ENCODE assay signal across 16 cellular contexts in genomic region chr14:73776194-73776537, GRCh38.
A peak's percentile ranks its signal among the peaks of the same experiment; 100 is the strongest.
DNase-seq lines count a peak whose midpoint lies in the region; ATAC-seq and TF ChIP-seq lines count a peak whose summit lies in the region.
"Had no signal": no experiment of that assay in that cellular context is flagged by ENCODE, and none has a peak within 500 bp of the region (broad histone marks: within the 10 kb centered on the region; RNA-seq: fewer than 3 reads in every experiment).

No MANE protein-coding gene starts in this region.

- no peak for ATAC-seq in GM19351 (IDR thresholded peaks at IDR 0.05; ENCODE audit: unreplicated experiment)
- no peak for ATAC-seq in HG03196 (IDR thresholded peaks at IDR 0.05; ENCODE audit: unreplicated experiment)
- ATAC-seq in GM21529 (IDR thresholded peaks at IDR 0.05; ENCODE audit: unreplicated experiment) = no peak
- ATAC-seq: K562 had no signal

- H3K4me2 ChIP-seq in BLaER1 (peak overlapping the region; percentile 25; the same call in 1 of the 2 replicates), Karpas-422 (ENCODE audit: low read depth, low read length, poor library complexity, severe bottlenecking) (no peak overlapping the region)

- H3K9me3 ChIP-seq in BLaER1 (no peaks in the 10 kb centered on the region), Karpas-422 (ENCODE audit: low read length) (no peaks in the 10 kb centered on the region), skeletal muscle tissue (ENCODE audit: control insufficient read depth in 3 of 3, low read length in 3 of 3) (no peaks in the 10 kb centered on the region)
- no peaks in the 10 kb centered on the region for H3K9me3 ChIP-seq in effector memory CD4-positive, alpha-beta T cell (ENCODE audit: control insufficient read depth, low read length)
- H3K9me3 ChIP-seq: BE2C, upper lobe of left lung had no signal

- peaks cover 89% of the 10 kb centered on the region for H3K79me2 ChIP-seq in Karpas-422 (ENCODE audit: low read length)

- H3K4me3 Mint-ChIP-seq in glutamatergic neuron (ENCODE audit: unreplicated experiment) = no peak overlapping the region
- H3K4me3 Mint-ChIP-seq: activated naive CD4-positive, alpha-beta T cell treated with anti-CD3 and anti-CD28 coated beads, Interleukin-2, amount 10 ng/mL, durations not matched to agents 7 days and 5 days had no signal

- peaks cover 4% of the 10 kb centered on the region for H3K9me3 Mint-ChIP-seq in glutamatergic neuron (ENCODE audit: unreplicated experiment)
- H3K9me3 Mint-ChIP-seq: activated naive CD4-positive, alpha-beta T cell treated with anti-CD3 and anti-CD28 coated beads, Interleukin-2, amount 10 ng/mL, durations not matched to agents 7 days and 5 days had no signal

- no peaks in the 10 kb centered on the region for H3K27me3 ChIP-seq in BLaER1
- H3K27me3 ChIP-seq in Karpas-422 (ENCODE audit: low read length) = no peaks in the 10 kb centered on the region
- H3K27me3 ChIP-seq in effector memory CD4-positive, alpha-beta T cell (replicated peaks; ENCODE audit: control insufficient read depth, insufficient read depth, low read length, poor library complexity, severe bottlenecking) = no peaks in the 10 kb centered on the region
- H3K27me3 ChIP-seq in skeletal muscle tissue (ENCODE audit: control insufficient read depth in 3 of 3, insufficient read depth in 3 of 3, low read length in 3 of 3) = no peaks in the 10 kb centered on the region
- H3K27me3 ChIP-seq: BE2C, upper lobe of left lung had no signal

- peaks cover 96% of the 10 kb centered on the region for H3K4me1 ChIP-seq in BLaER1
- H3K4me1 ChIP-seq in Karpas-422 (ENCODE audit: low read length) = peaks cover 78% of the 10 kb centered on the region
- peaks cover 27% of the 10 kb centered on the region for H3K4me1 ChIP-seq in effector memory CD4-positive, alpha-beta T cell (ENCODE audit: control insufficient read depth, insufficient read depth, low read length, poor library complexity, severe bottlenecking)
- peaks cover 57 to 71% (median 62%) of the 10 kb centered on the region in 3 donors for H3K4me1 ChIP-seq in skeletal muscle tissue (ENCODE audit: control insufficient read depth in 3 of 3, insufficient read depth in 3 of 3, low read length in 3 of 3)

- H3K36me3 ChIP-seq in BLaER1 (peaks cover 22% of the 10 kb centered on the region), Karpas-422 (ENCODE audit: insufficient read depth, low read length) (no peaks in the 10 kb centered on the region), skeletal muscle tissue (ENCODE audit: control insufficient read depth in 3 of 3, insufficient read depth in 3 of 3, low read length in 3 of 3) (peaks cover 0 to 2% (median 0%) of the 10 kb centered on the region in 3 donors)
- H3K36me3 ChIP-seq in effector memory CD4-positive, alpha-beta T cell (ENCODE audit: control insufficient read depth, insufficient read depth, low read length) = no peaks in the 10 kb centered on the region
- H3K36me3 ChIP-seq: BE2C had no signal

- no peak overlapping the region for H3K4me3 ChIP-seq in BLaER1
- H3K4me3 ChIP-seq in Karpas-422 (ENCODE audit: low read length) = no peak overlapping the region
- H3K4me3 ChIP-seq in effector memory CD4-positive, alpha-beta T cell (ENCODE audit: insufficient read depth, low read depth, low read length, poor library complexity, severe bottlenecking) = no peak overlapping the region
- no peak overlapping the region for H3K4me3 ChIP-seq in skeletal muscle tissue (ENCODE audit: low read length in 3 of 3)
- H3K4me3 ChIP-seq: K562, upper lobe of left lung had no signal

- peaks cover 91% of the 10 kb centered on the region for H4K20me1 ChIP-seq in BLaER1
- H4K20me1 ChIP-seq in Karpas-422 (ENCODE audit: insufficient read depth, low read depth, low read length) = no peaks in the 10 kb centered on the region

- H3K9me2 ChIP-seq in Karpas-422 (replicated peaks; ENCODE audit: insufficient read depth, low read length) = no peaks in the 10 kb centered on the region

- H3K9ac ChIP-seq in BLaER1 (no peak overlapping the region), Karpas-422 (ENCODE audit: low read length) (no peak overlapping the region), skeletal muscle tissue (ENCODE audit: low read depth in 1 of 3, low read length in 3 of 3) (no peak overlapping the region)

- H3K4me1 Mint-ChIP-seq in glutamatergic neuron (ENCODE audit: low read depth, unreplicated experiment) = peaks cover 13% of the 10 kb centered on the region

- no peak overlapping the region for H2AFZ ChIP-seq in Karpas-422 (ENCODE audit: low read length)

- no peaks in the 10 kb centered on the region for H3K27me3 Mint-ChIP-seq in glutamatergic neuron (ENCODE audit: unreplicated experiment)
- H3K27me3 Mint-ChIP-seq: activated naive CD4-positive, alpha-beta T cell treated with anti-CD3 and anti-CD28 coated beads, Interleukin-2, amount 10 ng/mL, durations not matched to agents 7 days and 5 days had no signal

- no peaks in the 10 kb centered on the region for H3K36me3 Mint-ChIP-seq in glutamatergic neuron (ENCODE audit: unreplicated experiment)

- TF ChIP-seq CTCF in glutamatergic neuron (IDR thresholded peaks at IDR 0.05; ENCODE audit: partially characterized antibody, unreplicated experiment) = no peak

- DNase-seq in Karpas-422 (no peak), glutamatergic neuron (no peak)
- DNase-seq in effector memory CD4-positive, alpha-beta T cell = no peak
- DNase-seq: activated naive CD4-positive, alpha-beta T cell treated with anti-CD3 and anti-CD28 coated beads, Interleukin-2, amount 10 ng/mL, durations not matched to agents 7 days and 5 days; BE2C; NCI-H1417 treated with DMSO at 0.1 percent for 48 hours; NCI-H526 treated with DMSO at 0.1 percent for 48 hours; T1000; upper lobe of left lung had no signal

- H3K27ac Mint-ChIP-seq in glutamatergic neuron (ENCODE audit: unreplicated experiment) = no peak overlapping the region
- H3K27ac Mint-ChIP-seq: activated naive CD4-positive, alpha-beta T cell treated with anti-CD3 and anti-CD28 coated beads, Interleukin-2, amount 10 ng/mL, durations not matched to agents 7 days and 5 days had no signal

- H3K27ac ChIP-seq in BLaER1 = no peak overlapping the region
- peak overlapping the region; percentile 73 for H3K27ac ChIP-seq in Karpas-422 (ENCODE audit: low read length)
- peak overlapping the region; percentile 11 for H3K27ac ChIP-seq in effector memory CD4-positive, alpha-beta T cell (ENCODE audit: insufficient read depth, low read length, poor library complexity, severe bottlenecking)
- H3K27ac ChIP-seq in skeletal muscle tissue (ENCODE audit: low read depth, low read length) = peak overlapping the region; percentile 12
- H3K27ac ChIP-seq: epithelial cell of prostate had no signal
